Comparison of ENCODE assay signal across 22 cellular contexts in genomic region chr1:30286984-30287839, GRCh38.
DNase-seq lines count a peak whose midpoint lies in the region; ATAC-seq and TF ChIP-seq lines count a peak whose summit lies in the region.
"Had no signal": no experiment of that assay in that cellular context is flagged by ENCODE, and none has a peak within 500 bp of the region (broad histone marks: within the 10 kb centered on the region; RNA-seq: fewer than 3 reads in every experiment).

No MANE protein-coding gene starts in this region.

- peak; percentile 19 for DNase-seq in activated CD8-positive, alpha-beta memory T cell treated with anti-CD3 and anti-CD28 coated beads for 24 hours
- no peak for DNase-seq in activated CD8-positive, alpha-beta memory T cell treated with anti-CD3 and anti-CD28 coated beads, Interleukin-2, amount 50 U/mL, for 4 hours
- DNase-seq in NT2/D1 (ENCODE audit: low read depth, low spot score): no peak
- peak; percentile 42 for DNase-seq in islet precursor cell
- peak; percentile 49 for DNase-seq in type B pancreatic cell (ENCODE audit: extremely low spot score, unreplicated experiment)
- DNase-seq in AML-193 (lab: John Stamatoyannopoulos, UW): no peak
- DNase-seq in gastrocnemius medialis: no peak
- DNase-seq: ACHN; activated CD4-positive, alpha-beta T cell treated with anti-CD3 and anti-CD28 coated beads, Interleukin-2, amount 10 ng/mL, durations not matched to agents 7 days and 5 days; activated gamma-delta T cell; C1 segment of cervical spinal cord; effector memory CD4-positive, alpha-beta T cell; hypothalamus; NCI-H1048; NCI-H2227 treated with DMSO at 0.1 percent for 48 hours; right lobe of liver; upper lobe of left lung had no signal

- intact Hi-C loops in gastrocnemius medialis (cut with DNase I; ENCODE audit: low total_unique reads): no loop called here

- no peak for TF ChIP-seq POLR2A in gastrocnemius medialis (IDR thresholded peaks at IDR 0.05)

- no peak overlapping the region for H3K27ac Mint-ChIP-seq in type B pancreatic cell
- H3K27ac Mint-ChIP-seq: activated CD4-positive, alpha-beta T cell treated with anti-CD3 and anti-CD28 coated beads, Interleukin-2, amount 10 ng/mL, durations not matched to agents 7 days and 5 days had no signal

- H3K4me1 ChIP-seq in NT2/D1 (ENCODE audit: insufficient read depth, insufficient read length) (peaks cover 2% of the 10 kb centered on the region), gastrocnemius medialis (no peaks in the 10 kb centered on the region)
- H3K4me1 ChIP-seq: parathyroid adenoma, right lobe of liver, upper lobe of left lung had no signal

- H3K36me3 ChIP-seq in NT2/D1 (ENCODE audit: insufficient read depth, insufficient read length, low read length): no peaks in the 10 kb centered on the region
- H3K36me3 ChIP-seq in gastrocnemius medialis: no peaks in the 10 kb centered on the region
- H3K36me3 ChIP-seq: right lobe of liver, upper lobe of left lung had no signal

- in situ Hi-C loops in gastrocnemius medialis (cut with MboI; ENCODE audit: low sequenced_read_pairs in 4 of 4): no loop called here

- no peaks in the 10 kb centered on the region for H3K36me3 Mint-ChIP-seq in type B pancreatic cell

- no peaks in the 10 kb centered on the region for H3K27me3 Mint-ChIP-seq in type B pancreatic cell

- TF ChIP-seq CTCF in type B pancreatic cell (conservative IDR thresholded peaks at IDR 0.05) (no peak), gastrocnemius medialis (IDR thresholded peaks at IDR 0.05 in 4 of 5, conservative IDR thresholded peaks at IDR 0.05 in 1 of 5) (no peak)

- H3K9me3 Mint-ChIP-seq in type B pancreatic cell: no peaks in the 10 kb centered on the region

- peaks cover 8% of the 10 kb centered on the region for H3K4me1 Mint-ChIP-seq in type B pancreatic cell (ENCODE audit: unreplicated experiment)

- H3K9me3 ChIP-seq in NT2/D1 (ENCODE audit: insufficient read depth, low read length) (no peaks in the 10 kb centered on the region), gastrocnemius medialis (no peaks in the 10 kb centered on the region)
- H3K9me3 ChIP-seq: right lobe of liver, upper lobe of left lung had no signal

- no peak overlapping the region for H3K4me3 ChIP-seq in NT2/D1 (ENCODE audit: insufficient read length, low read depth)
- no peak overlapping the region for H3K4me3 ChIP-seq in gastrocnemius medialis
- H3K4me3 ChIP-seq: GM12878, right lobe of liver, upper lobe of left lung had no signal

- ATAC-seq in HG03342 (IDR thresholded peaks at IDR 0.05; ENCODE audit: unreplicated experiment): no peak
- no peak for ATAC-seq in gastrocnemius medialis
- ATAC-seq: esophagus mucosa, GM12878 had no signal

- peak overlapping the region; percentile 38 for H3K9ac ChIP-seq in NT2/D1 (ENCODE audit: insufficient read length, low read depth)
- H3K9ac ChIP-seq: parathyroid adenoma had no signal

- H3K27me3 ChIP-seq in NT2/D1 (ENCODE audit: insufficient read depth, insufficient read length) (no peaks in the 10 kb centered on the region), gastrocnemius medialis (no peaks in the 10 kb centered on the region)
- H3K27me3 ChIP-seq: right lobe of liver, upper lobe of left lung had no signal

- no peak overlapping the region for H3K27ac ChIP-seq in gastrocnemius medialis
- H3K27ac ChIP-seq: parathyroid adenoma, right lobe of liver, upper lobe of left lung had no signal

- H3K4me3 Mint-ChIP-seq in type B pancreatic cell: no peak overlapping the region
- H3K4me3 Mint-ChIP-seq: activated CD4-positive, alpha-beta T cell treated with anti-CD3 and anti-CD28 coated beads, Interleukin-2, amount 10 ng/mL, durations not matched to agents 7 days and 5 days; nephron had no signal

Comparison
In these comparisons a context has a peak if more than half of its experiments do, and no peak if none do; other contexts are left out.
1. DNase-seq: peak in activated CD8-positive, alpha-beta memory T cell treated with anti-CD3 and anti-CD28 coated beads for 24 hours (single experiment), islet precursor cell (single experiment) and type B pancreatic cell (single experiment); none in activated CD8-positive, alpha-beta memory T cell treated with anti-CD3 and anti-CD28 coated beads, Interleukin-2, amount 50 U/mL, for 4 hours (single experiment), NT2/D1 (single experiment), AML-193 (0 of 2) and gastrocnemius medialis (0 of 2).